9 cellular contexts compared by ENCODE assay signal in the genomic region with DNA sequence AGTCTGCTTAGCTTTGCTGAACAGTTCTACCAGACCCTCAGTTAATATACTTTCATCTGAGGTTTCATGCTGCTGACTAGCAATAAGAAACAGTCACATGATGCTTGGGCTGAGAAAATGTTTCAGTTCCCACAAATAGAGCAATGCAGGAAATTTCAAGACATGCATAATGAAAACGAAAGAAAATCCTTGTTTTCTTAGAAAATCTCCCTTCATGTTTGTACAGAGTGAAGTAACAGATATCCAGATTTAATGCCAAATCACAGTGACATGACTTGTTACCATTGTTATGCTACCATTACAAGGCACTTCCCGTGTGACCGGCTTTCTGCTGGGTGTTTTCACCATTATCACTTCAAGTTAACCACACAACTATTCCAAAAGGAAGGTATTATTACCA.
DNase-seq lines count a peak whose midpoint lies in the region; ATAC-seq and TF ChIP-seq lines count a peak whose summit lies in the region.
"Had no signal": no experiment of that assay in that cellular context is flagged by ENCODE, and none has a peak within 500 bp of the region (broad histone marks: within the 10 kb centered on the region; RNA-seq: fewer than 3 reads in every experiment).

No MANE protein-coding gene starts in this region.

- no peak for TF ChIP-seq CTCF in vagina (IDR thresholded peaks at IDR 0.05)

- H3K9me3 Mint-ChIP-seq in activated T-helper 1 cell treated with anti-CD3 and anti-CD28 coated beads, Interleukin-12 subunit alpha, Interleukin-12 subunit beta, Interleukin-2, Interleukin-4 antibody, amounts not matched to agents 30 ng/mL and 10 ng/mL and 1 ng/mL, durations not matched to agents 14 hours and 24 hours and 36 hours: no peaks in the 10 kb centered on the region

- H4K20me1 ChIP-seq in BLaER1 treated with 17β-estradiol and CSF1 and Interleukin-3, amounts not matched to agents 10 nM and 100 nM: peaks cover 0 to 6% (median 0%) of the 10 kb centered on the region in 11 experiments; a peak in 2 of 22 replicates

- peak overlapping the region in 10 of 11 experiments; percentile 38 to 86 (median 70); a peak in 18 of 22 replicates for H3K9ac ChIP-seq in BLaER1 treated with 17β-estradiol and CSF1 and Interleukin-3, amounts not matched to agents 10 nM and 100 nM

- H3K36me3 ChIP-seq in BLaER1 treated with 17β-estradiol and CSF1 and Interleukin-3, amounts not matched to agents 10 nM and 100 nM: peaks cover 0 to 11% (median 0%) of the 10 kb centered on the region in 11 experiments; a peak in 4 of 22 replicates
- H3K36me3 ChIP-seq in vagina: no peaks in the 10 kb centered on the region

- H3K9me3 ChIP-seq in BLaER1 treated with 17β-estradiol and CSF1 and Interleukin-3, amounts not matched to agents 10 nM and 100 nM (replicated peaks in 1 of 11): peaks cover 0 to 6% (median 0%) of the 10 kb centered on the region in 11 experiments; a peak in 7 of 22 replicates
- H3K9me3 ChIP-seq in right cardiac atrium (ENCODE audit: control insufficient read depth, low read length) (no peaks in the 10 kb centered on the region), vagina (no peaks in the 10 kb centered on the region)

- ATAC-seq in GM21515 (IDR thresholded peaks at IDR 0.05; ENCODE audit: unreplicated experiment): peak; percentile 63
- peak; percentile 58 for ATAC-seq in HG03558 (IDR thresholded peaks at IDR 0.05; ENCODE audit: extremely low read depth, unreplicated experiment)
- ATAC-seq in right cardiac atrium: peak; percentile 64 to 66

- peak overlapping the region; percentile 36 to 98 (median 90); a peak in 21 of 22 replicates for H3K27ac ChIP-seq in BLaER1 treated with 17β-estradiol and CSF1 and Interleukin-3, amounts not matched to agents 10 nM and 100 nM
- H3K27ac ChIP-seq in right cardiac atrium (ENCODE audit: low read length): no peak overlapping the region
- no peak overlapping the region for H3K27ac ChIP-seq in vagina

- H3K4me3 ChIP-seq in BLaER1 treated with 17β-estradiol and CSF1 and Interleukin-3, amounts not matched to agents 10 nM and 100 nM: peak overlapping the region in 4 of 10 experiments; percentile 23 to 41 (median 34); a peak in 5 of 20 replicates
- H3K4me3 ChIP-seq in right cardiac atrium (ENCODE audit: low read length): no peak overlapping the region
- no peak overlapping the region for H3K4me3 ChIP-seq in vagina

- H3K36me3 Mint-ChIP-seq in activated T-helper 1 cell treated with anti-CD3 and anti-CD28 coated beads, Interleukin-12 subunit alpha, Interleukin-12 subunit beta, Interleukin-2, Interleukin-4 antibody, amounts not matched to agents 30 ng/mL and 10 ng/mL and 1 ng/mL, durations not matched to agents 14 hours and 24 hours and 36 hours (ENCODE audit: low read depth): no peaks in the 10 kb centered on the region

- WGBS in right cardiac atrium: 29% methylated on average over 3 of the region's 3 CpGs

- H3K4me1 Mint-ChIP-seq in activated T-helper 1 cell treated with anti-CD3 and anti-CD28 coated beads, Interleukin-12 subunit alpha, Interleukin-12 subunit beta, Interleukin-2, Interleukin-4 antibody, amounts not matched to agents 30 ng/mL and 10 ng/mL and 1 ng/mL, durations not matched to agents 14 hours and 24 hours and 36 hours (ENCODE audit: low read depth): peaks cover 19% of the 10 kb centered on the region

- H3K4me3 Mint-ChIP-seq in activated T-helper 1 cell treated with anti-CD3 and anti-CD28 coated beads, Interleukin-12 subunit alpha, Interleukin-12 subunit beta, Interleukin-2, Interleukin-4 antibody, amounts not matched to agents 30 ng/mL and 10 ng/mL and 1 ng/mL, durations not matched to agents 14 hours and 24 hours and 36 hours: no peak overlapping the region

- peaks cover 21% of the 10 kb centered on the region for H3K27me3 Mint-ChIP-seq in activated T-helper 1 cell treated with anti-CD3 and anti-CD28 coated beads, Interleukin-12 subunit alpha, Interleukin-12 subunit beta, Interleukin-2, Interleukin-4 antibody, amounts not matched to agents 30 ng/mL and 10 ng/mL and 1 ng/mL, durations not matched to agents 14 hours and 24 hours and 36 hours (ENCODE audit: insufficient read depth)

- intact Hi-C loops in right cardiac atrium (cut with DNase I) (loop anchor here in 1 of 4 donors (10.0 kb wide), 1 partner anchor 110 kb away; no protein-coding TSS in a partner anchor), vagina (cut with DNase I) (no loop called here)
- intact Hi-C loops in activated T-helper 1 cell treated with anti-CD3 and anti-CD28 coated beads, Interleukin-12 subunit alpha, Interleukin-12 subunit beta, Interleukin-2, Interleukin-4 antibody, amounts not matched to agents 30 ng/mL and 10 ng/mL and 1 ng/mL, durations not matched to agents 14 hours and 24 hours and 36 hours (cut with micrococcal nuclease): no loop called here

- H3K27ac Mint-ChIP-seq in activated T-helper 1 cell treated with anti-CD3 and anti-CD28 coated beads, Interleukin-12 subunit alpha, Interleukin-12 subunit beta, Interleukin-2, Interleukin-4 antibody, amounts not matched to agents 30 ng/mL and 10 ng/mL and 1 ng/mL, durations not matched to agents 14 hours and 24 hours and 36 hours: no peak overlapping the region

- peak overlapping the region; percentile 53 to 93 (median 76) for H3K4me2 ChIP-seq in BLaER1 treated with 17β-estradiol and CSF1 and Interleukin-3, amounts not matched to agents 10 nM and 100 nM

- H3K4me1 ChIP-seq in BLaER1 treated with 17β-estradiol and CSF1 and Interleukin-3, amounts not matched to agents 10 nM and 100 nM: peaks cover 38 to 85% (median 62%) of the 10 kb centered on the region in 10 experiments
- peaks cover 2% of the 10 kb centered on the region for H3K4me1 ChIP-seq in right cardiac atrium (ENCODE audit: control insufficient read depth, insufficient read depth, low read length)
- peaks cover 19% of the 10 kb centered on the region for H3K4me1 ChIP-seq in vagina

- TF ChIP-seq POLR2A in vagina (IDR thresholded peaks at IDR 0.05): no peak

- DNase-seq in right cardiac atrium (peak in 1 of 3 donors; percentile 57), inferior parietal cortex (ENCODE audit: extremely low spot score) (no peak), DMS 273 (lab: John Stamatoyannopoulos, UW; ENCODE audit: unreplicated experiment) (no peak), vagina (ENCODE audit: extremely low spot score in 2 of 2) (no peak)
- DNase-seq in activated T-helper 1 cell treated with anti-CD3 and anti-CD28 coated beads, Interleukin-12 subunit alpha, Interleukin-12 subunit beta, Interleukin-2, Interleukin-4 antibody, amounts not matched to agents 30 ng/mL and 10 ng/mL and 1 ng/mL, durations not matched to agents 14 hours and 24 hours and 36 hours (ENCODE audit: low spot score): no peak
- DNase-seq: effector memory CD4-positive, alpha-beta T cell had no signal

- H3K27me3 ChIP-seq in BLaER1 treated with 17β-estradiol and CSF1 and Interleukin-3, amounts not matched to agents 10 nM and 100 nM: peaks cover 0 to 10% (median 0%) of the 10 kb centered on the region in 11 experiments; a peak in 2 of 22 replicates
- H3K27me3 ChIP-seq in right cardiac atrium (ENCODE audit: control insufficient read depth, insufficient read depth) (no peaks in the 10 kb centered on the region), vagina (no peaks in the 10 kb centered on the region)

Comparison
In these comparisons a context has a peak if more than half of its experiments do, and no peak if none do; other contexts are left out.
1. H3K27ac ChIP-seq: peak in BLaER1 treated with 17β-estradiol and CSF1 and Interleukin-3, amounts not matched to agents 10 nM and 100 nM (11 of 11); none in right cardiac atrium (single experiment) and vagina (single experiment).
2. Peak in every context shown above with its lines, with median percentiles within 50 percentile points of each other: ATAC-seq.